Comparison of ENCODE assay signal across 8 cellular contexts in the genomic region with DNA sequence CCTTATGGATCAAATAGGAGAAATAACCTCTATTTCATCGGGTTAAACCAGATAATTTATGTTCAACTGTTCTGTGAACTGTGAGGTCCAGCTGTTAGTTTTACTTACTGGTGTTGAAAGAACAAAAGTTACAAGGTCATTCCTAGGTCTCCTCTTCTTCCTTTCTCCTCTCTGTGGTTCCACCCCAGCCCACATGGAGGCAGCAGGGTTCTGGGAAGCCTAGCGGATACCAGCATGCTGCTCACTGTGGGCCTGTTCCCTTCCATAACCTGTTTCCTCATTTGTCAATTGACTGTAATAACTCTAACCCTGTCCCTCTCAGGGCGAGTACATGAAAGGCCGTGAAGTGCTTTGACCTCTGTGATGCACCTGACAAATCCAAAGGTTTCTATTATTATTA. TPM values are rescaled to one million over a fixed set of nuclear protein-coding genes. Genes with fewer than 3 reads are reported as not detected.
DNase-seq lines count a peak whose midpoint lies in the region; ATAC-seq, FAIRE-seq and TF ChIP-seq lines count a peak whose summit lies in the region.

No MANE protein-coding gene starts in this region.

- H3K27me3 Mint-ChIP-seq in activated CD4-positive, alpha-beta T cell treated with anti-CD3 and anti-CD28 coated beads, Interleukin-2, amount 10 ng/mL, durations not matched to agents 24 days and 14 days, result no peaks in the 10 kb centered on the region

- H3K4me3 ChIP-seq in cardiac fibroblast (replicated peaks in 1 of 2; ENCODE audit: low read depth in 2 of 2, low read length in 2 of 2), result no peak overlapping the region
- H3K4me3 ChIP-seq in left lung, result no peak overlapping the region

- H3K9me3 ChIP-seq in left lung, result no peaks in the 10 kb centered on the region

- H3K27ac ChIP-seq in left lung, result no peak overlapping the region

- TF ChIP-seq CTCF in cardiac fibroblast (IDR thresholded peaks at IDR 0.05; ENCODE audit: low read depth, low read length) (peak; percentile 82), left lung (IDR thresholded peaks at IDR 0.05) (peak; percentile 57 to 58)

- FAIRE-seq in urothelium cell line (lab: Jason Lieb, UNC), result no peak

- peaks cover 17% of the 10 kb centered on the region for H3K36me3 Mint-ChIP-seq in activated CD4-positive, alpha-beta T cell treated with anti-CD3 and anti-CD28 coated beads, Interleukin-2, amount 10 ng/mL, durations not matched to agents 24 days and 14 days (ENCODE audit: low read depth)

- no peaks in the 10 kb centered on the region for H3K9me3 Mint-ChIP-seq in activated CD4-positive, alpha-beta T cell treated with anti-CD3 and anti-CD28 coated beads, Interleukin-2, amount 10 ng/mL, durations not matched to agents 24 days and 14 days

- ATAC-seq in left lung (peak; percentile 92), GM18861 (IDR thresholded peaks at IDR 0.05; ENCODE audit: unreplicated experiment) (no peak)

- no peak overlapping the region for H3K4me3 Mint-ChIP-seq in activated CD4-positive, alpha-beta T cell treated with anti-CD3 and anti-CD28 coated beads, Interleukin-2, amount 10 ng/mL, durations not matched to agents 24 days and 14 days

- H3K27me3 ChIP-seq in left lung, result no peaks in the 10 kb centered on the region

- DNase-seq in NCI-H345 (lab: John Stamatoyannopoulos, UW) (peak; percentile 4), NCI-H345 treated with DMSO at 0.1 percent for 48 hours (lab: John Stamatoyannopoulos, UW; ENCODE audit: unreplicated experiment) (no peak), NCI-H460 (ENCODE audit: extremely low read depth, low read depth) (peak; percentile 30), cardiac fibroblast (ENCODE audit: low read depth in 2 of 2) (peak; percentile 69 to 80), left lung (peak; percentile 74 to 75), urothelium cell line (ENCODE audit: low spot score) (peak; percentile 57)
- DNase-seq in activated CD4-positive, alpha-beta T cell treated with anti-CD3 and anti-CD28 coated beads, Interleukin-2, amount 10 ng/mL, durations not matched to agents 24 days and 14 days, result no peak

- H3K4me1 ChIP-seq in left lung, result peaks cover 0 to 29% of the 10 kb centered on the region in 2 donors

- H3K4me1 Mint-ChIP-seq in activated CD4-positive, alpha-beta T cell treated with anti-CD3 and anti-CD28 coated beads, Interleukin-2, amount 10 ng/mL, durations not matched to agents 24 days and 14 days, result no peaks in the 10 kb centered on the region

- peaks cover 0 to 62% of the 10 kb centered on the region in 2 donors for H3K36me3 ChIP-seq in left lung

- intact Hi-C loops in left lung (cut with DNase I), result no loop called here
- intact Hi-C loops in activated CD4-positive, alpha-beta T cell treated with anti-CD3 and anti-CD28 coated beads, Interleukin-2, amount 10 ng/mL, durations not matched to agents 24 days and 14 days (cut with micrococcal nuclease), result no loop called here

- no peak overlapping the region for H3K27ac Mint-ChIP-seq in activated CD4-positive, alpha-beta T cell treated with anti-CD3 and anti-CD28 coated beads, Interleukin-2, amount 10 ng/mL, durations not matched to agents 24 days and 14 days

RNA-seq across cellular contexts. Expression of a gene that starts 27.8 kb away (rescaled TPM):
- 2.3 and 3.1 TPM in 2 replicates for total RNA-seq in NCI-H460 (2014; rRNA removed; shearing (Covaris generic))
- 18.0 and 22.0 TPM in 2 replicates for polyA plus RNA-seq in NCI-H460 (2014; cell fraction: nucleus; rRNA removed)
- 10 to 100 TPM; 11.7 to 30.7 TPM for total RNA-seq in left lung
- total RNA-seq in activated CD4-positive, alpha-beta T cell treated with anti-CD3 and anti-CD28 coated beads, Interleukin-2, amount 10 ng/mL, durations not matched to agents 24 days and 14 days, result 35.0 and 38.5 TPM in 2 replicates

Comparison
In these comparisons a context has a peak if more than half of its experiments do, and no peak if none do; other contexts are left out.
1. DNase-seq: peak in NCI-H345 (single experiment), NCI-H460 (single experiment), cardiac fibroblast (2 of 2), left lung (2 of 2) and urothelium cell line (single experiment); none in NCI-H345 treated with DMSO at 0.1 percent for 48 hours (single experiment) and activated CD4-positive, alpha-beta T cell treated with anti-CD3 and anti-CD28 coated beads, Interleukin-2, amount 10 ng/mL, durations not matched to agents 24 days and 14 days (single experiment).